Comparison of ENCODE assay signal across 18 cellular contexts in genomic region chr5:52842111-52842510, GRCh38.
"Had no signal": no experiment of that assay in that cellular context is flagged by ENCODE, and none has a peak within 500 bp of the region (broad histone marks: within the 10 kb centered on the region; RNA-seq: fewer than 3 reads in every experiment).

No MANE protein-coding gene starts in this region.

- H3K27me3 Mint-ChIP-seq: activated CD4-positive, alpha-beta memory T cell treated with anti-CD3 and anti-CD28 coated beads, Interleukin-2, amount 10 ng/mL, durations not matched to agents 7 days and 5 days; activated CD4-positive, alpha-beta T cell treated with anti-CD3 and anti-CD28 coated beads for 36 hours; activated naive CD4-positive, alpha-beta T cell treated with anti-CD3 and anti-CD28 coated beads, Interleukin-2, amount 10 ng/mL, durations not matched to agents 7 days and 5 days; activated T-cell treated with anti-CD3 and anti-CD28 coated beads, Interleukin-2, amount 50 U/mL, for 24 hours; naive thymus-derived CD8-positive, alpha-beta T cell; T-helper 17 cell had no signal

- H3K9me3 Mint-ChIP-seq: activated CD4-positive, alpha-beta memory T cell treated with anti-CD3 and anti-CD28 coated beads, Interleukin-2, amount 10 ng/mL, durations not matched to agents 7 days and 5 days; activated naive CD4-positive, alpha-beta T cell treated with anti-CD3 and anti-CD28 coated beads, Interleukin-2, amount 10 ng/mL, durations not matched to agents 7 days and 5 days; activated T-cell treated with anti-CD3 and anti-CD28 coated beads, Interleukin-2, amount 50 U/mL, for 24 hours; naive thymus-derived CD8-positive, alpha-beta T cell; stimulated activated effector memory CD8-positive, alpha-beta T cell treated with anti-CD3 and anti-CD28 coated beads, Interleukin-12 subunit alpha, Interleukin-12 subunit beta, amount 100 ng/mL, for 72 hours had no signal

- H3K27me3 ChIP-seq: cardiac muscle cell, esophagus squamous epithelium, neutrophil, right lobe of liver, tibial nerve had no signal

- H3K36me3 ChIP-seq: cardiac muscle cell, esophagus squamous epithelium, neutrophil, right lobe of liver, tibial nerve, WERI-Rb-1 had no signal

- H3K36me3 Mint-ChIP-seq: activated naive CD4-positive, alpha-beta T cell treated with anti-CD3 and anti-CD28 coated beads, Interleukin-2, amount 10 ng/mL, durations not matched to agents 7 days and 5 days; stimulated activated effector memory CD8-positive, alpha-beta T cell treated with anti-CD3 and anti-CD28 coated beads, Interleukin-12 subunit alpha, Interleukin-12 subunit beta, amount 100 ng/mL, for 72 hours had no signal

- DNase-seq: activated CD4-positive, alpha-beta memory T cell treated with anti-CD3 and anti-CD28 coated beads, Interleukin-2, amount 10 ng/mL, durations not matched to agents 7 days and 5 days; activated CD4-positive, alpha-beta T cell treated with anti-CD3 and anti-CD28 coated beads for 36 hours; activated naive CD4-positive, alpha-beta T cell treated with anti-CD3 and anti-CD28 coated beads, Interleukin-2, amount 10 ng/mL, durations not matched to agents 7 days and 5 days; activated T-cell treated with anti-CD3 and anti-CD28 coated beads, Interleukin-2, amount 50 U/mL, for 24 hours; esophagus squamous epithelium; foreskin fibroblast; kidney glomerular epithelial cell; mesenchymal stem cell; naive thymus-derived CD8-positive, alpha-beta T cell; psoas muscle; right lobe of liver; stimulated activated CD4-positive, alpha-beta T cell treated with anti-CD3 and anti-CD28 coated beads, Interleukin-1b, Interleukin-23, amount 100 ng/mL, for 48 hours; T-helper 17 cell; WERI-Rb-1 had no signal

- H3K27ac ChIP-seq: cardiac muscle cell, neutrophil, psoas muscle, right lobe of liver, WERI-Rb-1 had no signal

- H3K4me3 Mint-ChIP-seq: activated CD4-positive, alpha-beta memory T cell treated with anti-CD3 and anti-CD28 coated beads, Interleukin-2, amount 10 ng/mL, durations not matched to agents 7 days and 5 days; activated CD4-positive, alpha-beta T cell treated with anti-CD3 and anti-CD28 coated beads for 36 hours; activated naive CD4-positive, alpha-beta T cell treated with anti-CD3 and anti-CD28 coated beads, Interleukin-2, amount 10 ng/mL, durations not matched to agents 7 days and 5 days; activated T-cell treated with anti-CD3 and anti-CD28 coated beads, Interleukin-2, amount 50 U/mL, for 24 hours; naive thymus-derived CD8-positive, alpha-beta T cell; stimulated activated effector memory CD8-positive, alpha-beta T cell treated with anti-CD3 and anti-CD28 coated beads, Interleukin-12 subunit alpha, Interleukin-12 subunit beta, amount 100 ng/mL, for 72 hours; T-helper 17 cell had no signal

- H3K9me3 ChIP-seq: esophagus squamous epithelium, neutrophil, psoas muscle, right lobe of liver, tibial nerve had no signal

- H3K27ac Mint-ChIP-seq: activated CD4-positive, alpha-beta memory T cell treated with anti-CD3 and anti-CD28 coated beads, Interleukin-2, amount 10 ng/mL, durations not matched to agents 7 days and 5 days; activated CD4-positive, alpha-beta T cell treated with anti-CD3 and anti-CD28 coated beads for 36 hours; activated naive CD4-positive, alpha-beta T cell treated with anti-CD3 and anti-CD28 coated beads, Interleukin-2, amount 10 ng/mL, durations not matched to agents 7 days and 5 days; activated T-cell treated with anti-CD3 and anti-CD28 coated beads, Interleukin-2, amount 50 U/mL, for 24 hours; naive thymus-derived CD8-positive, alpha-beta T cell; stimulated activated effector memory CD8-positive, alpha-beta T cell treated with anti-CD3 and anti-CD28 coated beads, Interleukin-12 subunit alpha, Interleukin-12 subunit beta, amount 100 ng/mL, for 72 hours; T-helper 17 cell had no signal

- H3K4me3 ChIP-seq: cardiac muscle cell, esophagus squamous epithelium, psoas muscle, right lobe of liver, tibial nerve had no signal

- ATAC-seq: activated CD4-positive, alpha-beta T cell treated with anti-CD3 and anti-CD28 coated beads for 36 hours; naive thymus-derived CD8-positive, alpha-beta T cell; psoas muscle; right lobe of liver; stimulated activated effector memory CD8-positive, alpha-beta T cell treated with anti-CD3 and anti-CD28 coated beads, Interleukin-12 subunit alpha, Interleukin-12 subunit beta, amount 100 ng/mL, for 72 hours; T-helper 17 cell had no signal

- H3K4me1 Mint-ChIP-seq: activated CD4-positive, alpha-beta memory T cell treated with anti-CD3 and anti-CD28 coated beads, Interleukin-2, amount 10 ng/mL, durations not matched to agents 7 days and 5 days; stimulated activated effector memory CD8-positive, alpha-beta T cell treated with anti-CD3 and anti-CD28 coated beads, Interleukin-12 subunit alpha, Interleukin-12 subunit beta, amount 100 ng/mL, for 72 hours had no signal
